ENCODE assay signal across 20 cellular contexts in genomic region chr4:94759767-94760211, GRCh38. TPM values are rescaled to one million over a fixed set of nuclear protein-coding genes. Genes with fewer than 3 reads are reported as not detected.
DNase-seq lines count a peak whose midpoint lies in the region; ATAC-seq and TF ChIP-seq lines count a peak whose summit lies in the region.
"Had no signal": no experiment of that assay in that cellular context is flagged by ENCODE, and none has a peak within 500 bp of the region (broad histone marks: within the 10 kb centered on the region; RNA-seq: fewer than 3 reads in every experiment).

No MANE protein-coding gene starts in this region.

- TF ChIP-seq CTCF in DND-41 (IDR thresholded peaks at IDR 0.05; ENCODE audit: borderline replicate concordance, extremely low read depth, low read length, poor library complexity, severe bottlenecking), result no peak
- TF ChIP-seq CTCF in hepatocyte (IDR thresholded peaks at IDR 0.05; ENCODE audit: poor library complexity), result no peak
- no peak for TF ChIP-seq CTCF in prostate gland (IDR thresholded peaks at IDR 0.05)

- H3K27ac ChIP-seq in DND-41 (ENCODE audit: low read length) (no peak overlapping the region), hepatocyte (no peak overlapping the region), prostate gland (peak overlapping the region; percentile 91 to 96)
- H3K27ac ChIP-seq: neutrophil, PC-9 had no signal

- H3K9ac ChIP-seq in DND-41 (ENCODE audit: low read depth, low read length), result no peak overlapping the region

- no peak for ATAC-seq in DND-41 (ENCODE audit: insufficient read depth, low read depth)
- no peak for ATAC-seq in activated T-helper 17 cell treated with anti-CD3 and anti-CD28 coated beads, Interleukin-2, amount 50 U/mL, for 72 hours (replicated peaks)

- no peak overlapping the region for H3K27ac Mint-ChIP-seq in activated T-helper 17 cell treated with anti-CD3 and anti-CD28 coated beads, Interleukin-2, amount 50 U/mL, for 72 hours
- H3K27ac Mint-ChIP-seq: activated CD4-positive, alpha-beta memory T cell treated with anti-CD3 and anti-CD28 coated beads for 36 hours; activated naive CD4-positive, alpha-beta T cell treated with anti-CD3 and anti-CD28 coated beads for 36 hours; memory B cell had no signal

- in situ Hi-C loops in SK-MEL-5 (cut with HindIII; ENCODE audit: low pct_unique_long_range_greater_than_20kb, low sequenced_read_pairs), result no loop called here

- H2AFZ ChIP-seq in DND-41 (ENCODE audit: low read depth, low read length), result no peak overlapping the region
- H2AFZ ChIP-seq in hepatocyte, result no peak overlapping the region
- H2AFZ ChIP-seq: PC-9 had no signal

- no peaks in the 10 kb centered on the region for H4K20me1 ChIP-seq in DND-41 (ENCODE audit: insufficient read depth, low read length)
- H4K20me1 ChIP-seq in hepatocyte (ENCODE audit: insufficient read depth, poor library complexity, severe bottlenecking), result no peaks in the 10 kb centered on the region

- H3K9me3 Mint-ChIP-seq in activated T-helper 17 cell treated with anti-CD3 and anti-CD28 coated beads, Interleukin-2, amount 50 U/mL, for 72 hours, result no peaks in the 10 kb centered on the region
- H3K9me3 Mint-ChIP-seq: activated CD4-positive, alpha-beta memory T cell treated with anti-CD3 and anti-CD28 coated beads for 36 hours; activated naive CD4-positive, alpha-beta T cell treated with anti-CD3 and anti-CD28 coated beads for 36 hours had no signal

- no peak overlapping the region for H3K4me3 Mint-ChIP-seq in activated T-helper 17 cell treated with anti-CD3 and anti-CD28 coated beads, Interleukin-2, amount 50 U/mL, for 72 hours
- H3K4me3 Mint-ChIP-seq: activated CD4-positive, alpha-beta memory T cell treated with anti-CD3 and anti-CD28 coated beads for 36 hours; memory B cell had no signal

- H3K36me3 ChIP-seq in DND-41 (ENCODE audit: insufficient read depth, low read length), result no peaks in the 10 kb centered on the region
- no peaks in the 10 kb centered on the region for H3K36me3 ChIP-seq in hepatocyte (replicated peaks; ENCODE audit: insufficient read depth, low read depth)
- H3K36me3 ChIP-seq in prostate gland, result no peaks in the 10 kb centered on the region
- H3K36me3 ChIP-seq: neutrophil had no signal

- no peaks in the 10 kb centered on the region for H3K9me2 ChIP-seq in hepatocyte (replicated peaks; ENCODE audit: insufficient read depth)

- no peak for TF ChIP-seq POLR2A in prostate gland (IDR thresholded peaks at IDR 0.05)

- peaks cover 76% of the 10 kb centered on the region for H3K27me3 Mint-ChIP-seq in activated T-helper 17 cell treated with anti-CD3 and anti-CD28 coated beads, Interleukin-2, amount 50 U/mL, for 72 hours

- peaks cover 6% of the 10 kb centered on the region for H3K36me3 Mint-ChIP-seq in activated T-helper 17 cell treated with anti-CD3 and anti-CD28 coated beads, Interleukin-2, amount 50 U/mL, for 72 hours (ENCODE audit: low read depth)
- H3K36me3 Mint-ChIP-seq: activated CD4-positive, alpha-beta memory T cell treated with anti-CD3 and anti-CD28 coated beads for 36 hours; memory B cell had no signal

- DNase-seq in DND-41 (no peak), SK-MEL-5 (ENCODE audit: low read depth, low spot score) (peak; percentile 71), hepatocyte (ENCODE audit: low spot score) (no peak), prostate gland (ENCODE audit: low spot score) (no peak), D341Med (ENCODE audit: low spot score) (no peak), posterior cingulate gyrus (no peak)
- DNase-seq: activated CD4-positive, alpha-beta memory T cell treated with anti-CD3 and anti-CD28 coated beads for 36 hours; activated CD4-positive, alpha-beta T cell treated with anti-CD3 and anti-CD28 coated beads for 1 hour; activated naive CD4-positive, alpha-beta T cell treated with anti-CD3 and anti-CD28 coated beads for 36 hours; EL; NCI-H1092 treated with DMSO at 0.1 percent for 48 hours; NCI-H187; NCI-H524 treated with DMSO at 0.1 percent for 48 hours; NK-92 treated with Interleukin-12 subunit alpha and Interleukin-12 subunit beta, amount 100 ng/mL, for 24 hours; PC-9; stimulated activated CD4-positive, alpha-beta T cell treated with anti-CD3 and anti-CD28 coated beads, Interleukin-4, amount 100 ng/mL, for 4 hours; T-helper 2 cell had no signal

- 93% methylated on average over 1 of the region's 1 CpG for WGBS in hepatocyte (ENCODE audit: low lambda C conversion rate, missing lambda C conversion rate)
- WGBS in prostate gland, result 54% methylated on average over 1 of the region's 1 CpG

- H3K4me2 ChIP-seq in DND-41 (ENCODE audit: insufficient read depth, low read length) (peak overlapping the region; percentile 23; the same call in 1 of the 2 replicates), hepatocyte (peak overlapping the region; percentile 97)
- H3K4me2 ChIP-seq: PC-9 had no signal

- H3K27me3 ChIP-seq in DND-41 (ENCODE audit: insufficient read depth, low read length, poor library complexity) (peaks cover 32% of the 10 kb centered on the region), hepatocyte (peaks cover 53% of the 10 kb centered on the region), prostate gland (replicated peaks; ENCODE audit: insufficient read depth) (no peaks in the 10 kb centered on the region)

- H3K4me3 ChIP-seq in DND-41 (ENCODE audit: low read depth in 1 of 2, low read length in 2 of 2) (no peak overlapping the region), hepatocyte (no peak overlapping the region), prostate gland (peak overlapping the region; percentile 48 to 66)
- H3K4me3 ChIP-seq: PC-9 had no signal

- peaks cover 6% of the 10 kb centered on the region for H3K4me1 Mint-ChIP-seq in activated T-helper 17 cell treated with anti-CD3 and anti-CD28 coated beads, Interleukin-2, amount 50 U/mL, for 72 hours

- H3K4me1 ChIP-seq in DND-41 (ENCODE audit: insufficient read depth, low read length) (peaks cover 44% of the 10 kb centered on the region), hepatocyte (ENCODE audit: insufficient read depth) (no peaks in the 10 kb centered on the region), prostate gland (replicated peaks) (no peaks in the 10 kb centered on the region)

- intact Hi-C loops in prostate gland (cut with DNase I) (no loop called here), posterior cingulate gyrus (cut with DNase I) (no loop called here)

- no peaks in the 10 kb centered on the region for H3K79me2 ChIP-seq in DND-41 (ENCODE audit: insufficient read depth, low read length)
- H3K79me2 ChIP-seq in hepatocyte, result no peaks in the 10 kb centered on the region

- H3K9me3 ChIP-seq in DND-41 (ENCODE audit: insufficient read depth, low read length, severe bottlenecking), result no peaks in the 10 kb centered on the region
- H3K9me3 ChIP-seq in hepatocyte (ENCODE audit: low read depth), result no peaks in the 10 kb centered on the region
- no peaks in the 10 kb centered on the region for H3K9me3 ChIP-seq in prostate gland
- H3K9me3 ChIP-seq: neutrophil had no signal

RNA-seq across cellular contexts. Expression of gene BMPR1B, which starts 2.0 kb away (rescaled TPM):
- total RNA-seq in SK-MEL-5 (2014; rRNA removed; shearing (Covaris generic)), result 9.5 and 10.1 TPM in 2 replicates
- 4.0 and 5.1 TPM in 2 replicates for polyA plus RNA-seq in SK-MEL-5 (2015; cell fraction: cytosol; rRNA removed)
- 6.7 and 14.1 TPM in 2 replicates for polyA plus RNA-seq in SK-MEL-5 (2015; cell fraction: nucleus; rRNA removed)
- total RNA-seq in hepatocyte (3.3 TPM in 2 replicates), prostate gland (10 to 100 TPM; 28.6 to 59.8 TPM)
- 1.6 and 1.8 TPM in 2 replicates for polyA plus RNA-seq in hepatocyte
- not detected for total RNA-seq in activated T-helper 17 cell treated with anti-CD3 and anti-CD28 coated beads, Interleukin-2, amount 50 U/mL, for 72 hours
- total RNA-seq: activated CD4-positive, alpha-beta memory T cell treated with anti-CD3 and anti-CD28 coated beads for 36 hours had no signal

Comparison
In these comparisons a context has a peak if more than half of its experiments do, and no peak if none do; other contexts are left out.
1. H3K27ac ChIP-seq: peak in prostate gland (2 of 2); none in DND-41 (single experiment) and hepatocyte (single experiment).
2. H3K4me3 ChIP-seq: peak in prostate gland (2 of 2); none in DND-41 (0 of 2) and hepatocyte (single experiment).